ENCODE assay signal across 14 cellular contexts in the genomic region with DNA sequence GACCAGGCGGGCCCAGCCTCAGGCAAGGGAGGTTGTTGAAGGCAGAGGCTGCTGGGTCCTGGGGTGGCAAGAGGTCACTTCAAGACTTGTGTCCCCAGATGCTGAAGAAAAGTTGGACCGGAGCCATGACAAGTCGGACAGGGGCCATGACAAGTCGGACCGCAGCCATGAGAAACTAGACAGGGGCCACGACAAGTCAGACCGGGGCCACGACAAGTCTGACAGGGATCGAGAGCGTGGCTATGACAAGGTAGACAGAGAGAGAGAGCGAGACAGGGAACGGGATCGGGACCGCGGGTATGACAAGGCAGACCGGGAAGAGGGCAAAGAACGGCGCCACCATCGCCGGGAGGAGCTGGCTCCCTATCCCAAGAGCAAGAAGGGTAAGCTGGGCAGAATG.
"Had no signal": no experiment of that assay in that cellular context is flagged by ENCODE, and none has a peak within 500 bp of the region (broad histone marks: within the 10 kb centered on the region; RNA-seq: fewer than 3 reads in every experiment).

No MANE protein-coding gene starts in this region.

- H3K27me3 ChIP-seq: cardiac muscle cell, esophagus muscularis mucosa, left lung, neutrophil, transverse colon had no signal

- ATAC-seq: activated CD4-positive, alpha-beta T cell treated with anti-CD3 and anti-CD28 coated beads for 36 hours; left lung; SK-N-SH treated with all-trans-retinoic acid at 6 μM for 48 hours had no signal

- H3K4me3 ChIP-seq: cardiac muscle cell, esophagus muscularis mucosa, left lung, transverse colon had no signal

- H3K27ac ChIP-seq: cardiac muscle cell, esophagus muscularis mucosa, left lung, neutrophil, transverse colon, WERI-Rb-1 had no signal

- H3K4me3 Mint-ChIP-seq: activated CD4-positive, alpha-beta T cell treated with anti-CD3 and anti-CD28 coated beads for 36 hours; activated naive CD4-positive, alpha-beta T cell treated with anti-CD3 and anti-CD28 coated beads, Interleukin-2, amount 10 ng/mL, durations not matched to agents 7 days and 5 days; naive B cell; T-helper 1 cell treated with Interleukin-12 subunit alpha and Interleukin-12 subunit beta and Interleukin-4 antibody, amounts not matched to agents 30 μg/mL and 1 μg/mL, for 36 hours had no signal

- DNase-seq: activated CD4-positive, alpha-beta T cell treated with anti-CD3 and anti-CD28 coated beads for 36 hours; activated naive CD4-positive, alpha-beta T cell treated with anti-CD3 and anti-CD28 coated beads, Interleukin-2, amount 10 ng/mL, durations not matched to agents 7 days and 5 days; left lung; naive B cell; stimulated activated CD4-positive, alpha-beta T cell treated with anti-CD3 and anti-CD28 coated beads, Interleukin-4, amount 100 ng/mL, for 24 hours; stimulated activated naive CD4-positive, alpha-beta T cell treated with Interleukin-2 at 50 U/mL for 16 hours; substantia nigra; transverse colon; WERI-Rb-1 had no signal

- H3K27me3 Mint-ChIP-seq: activated CD4-positive, alpha-beta T cell treated with anti-CD3 and anti-CD28 coated beads for 36 hours; activated naive CD4-positive, alpha-beta T cell treated with anti-CD3 and anti-CD28 coated beads, Interleukin-2, amount 10 ng/mL, durations not matched to agents 7 days and 5 days; naive B cell had no signal

- H3K27ac Mint-ChIP-seq: activated CD4-positive, alpha-beta T cell treated with anti-CD3 and anti-CD28 coated beads for 36 hours; activated naive CD4-positive, alpha-beta T cell treated with anti-CD3 and anti-CD28 coated beads, Interleukin-2, amount 10 ng/mL, durations not matched to agents 7 days and 5 days; T-helper 1 cell treated with Interleukin-12 subunit alpha and Interleukin-12 subunit beta and Interleukin-4 antibody, amounts not matched to agents 30 μg/mL and 1 μg/mL, for 36 hours had no signal

- H3K9me3 Mint-ChIP-seq: activated naive CD4-positive, alpha-beta T cell treated with anti-CD3 and anti-CD28 coated beads, Interleukin-2, amount 10 ng/mL, durations not matched to agents 7 days and 5 days; naive B cell; T-helper 1 cell treated with Interleukin-12 subunit alpha and Interleukin-12 subunit beta and Interleukin-4 antibody, amounts not matched to agents 30 μg/mL and 1 μg/mL, for 36 hours had no signal

- H3K9me3 ChIP-seq: esophagus muscularis mucosa, left lung, neutrophil, transverse colon had no signal
